ENCODE assay signal across 8 cellular contexts in genomic region chr18:23812566-23813440, GRCh38.
DNase-seq lines count a peak whose midpoint lies in the region; ATAC-seq, FAIRE-seq and TF ChIP-seq lines count a peak whose summit lies in the region.

No MANE protein-coding gene starts in this region.

- no peaks in the 10 kb centered on the region for H3K9me3 Mint-ChIP-seq in activated CD4-positive, alpha-beta T cell treated with anti-CD3 and anti-CD28 coated beads, Interleukin-2, amount 10 ng/mL, durations not matched to agents 24 days and 14 days

- peaks cover 20% of the 10 kb centered on the region for H3K4me1 Mint-ChIP-seq in activated CD4-positive, alpha-beta T cell treated with anti-CD3 and anti-CD28 coated beads, Interleukin-2, amount 10 ng/mL, durations not matched to agents 24 days and 14 days

- intact Hi-C loops in activated CD4-positive, alpha-beta T cell treated with anti-CD3 and anti-CD28 coated beads, Interleukin-2, amount 10 ng/mL, durations not matched to agents 24 days and 14 days (cut with micrococcal nuclease), result loop anchor here (1.0 to 5.0 kb wide), 5 partner anchors 106 to 311 kb away; partner anchors contain the start of genes RMC1 and TTC39C

- peak; percentile 76 for TF ChIP-seq RAD21 in neural cell (conservative IDR thresholded peaks at IDR 0.05)

- no peak overlapping the region for H3K4me3 ChIP-seq in neural cell (ENCODE audit: low read length)
- H3K4me3 ChIP-seq in MG63, result no peak overlapping the region

- no peaks in the 10 kb centered on the region for H3K79me2 ChIP-seq in neural cell (replicated peaks; ENCODE audit: insufficient read depth, low read length)

- no peaks in the 10 kb centered on the region for H3F3A ChIP-seq in neural cell (ENCODE audit: insufficient read depth, low read length, poor library complexity, severe bottlenecking)

- H3K36me3 Mint-ChIP-seq in activated CD4-positive, alpha-beta T cell treated with anti-CD3 and anti-CD28 coated beads, Interleukin-2, amount 10 ng/mL, durations not matched to agents 24 days and 14 days (ENCODE audit: low read depth), result no peaks in the 10 kb centered on the region

- no peak overlapping the region for H3K4me2 ChIP-seq in neural cell (ENCODE audit: low read length)

- no peak overlapping the region for H3K9ac ChIP-seq in neural cell (ENCODE audit: low read length)

- H3K4me3 Mint-ChIP-seq in activated CD4-positive, alpha-beta T cell treated with anti-CD3 and anti-CD28 coated beads, Interleukin-2, amount 10 ng/mL, durations not matched to agents 24 days and 14 days, result no peak overlapping the region

- no peak overlapping the region for H2AFZ ChIP-seq in neural cell (ENCODE audit: low read depth, low read length)

- H3K36me3 ChIP-seq in neural cell (ENCODE audit: insufficient read depth, low read length) (no peaks in the 10 kb centered on the region), MG63 (peaks cover 12% of the 10 kb centered on the region)

- H3K27ac ChIP-seq in 22Rv1 (no peak overlapping the region), neural cell (ENCODE audit: low read length) (no peak overlapping the region)

- TF ChIP-seq CTCF in 22Rv1 (IDR thresholded peaks at IDR 0.05) (peak; percentile 76), GM13976 (IDR thresholded peaks at IDR 0.05; ENCODE audit: borderline replicate concordance, control extremely low read depth, extremely low read depth, insufficient read depth, missing control alignments) (peak; percentile 20), neural cell (IDR thresholded peaks at IDR 0.05; ENCODE audit: poor library complexity, severe bottlenecking) (peak; percentile 70)

- in situ Hi-C loops in GM13976 (cut with MboI; ENCODE audit: low sequenced_read_pairs, unreplicated experiment), result loop anchor here (5.0 kb wide), 1 partner anchor 191 kb away; no protein-coding TSS in a partner anchor

- peaks cover 28% of the 10 kb centered on the region for H3K27me3 Mint-ChIP-seq in activated CD4-positive, alpha-beta T cell treated with anti-CD3 and anti-CD28 coated beads, Interleukin-2, amount 10 ng/mL, durations not matched to agents 24 days and 14 days

- H4K20me1 ChIP-seq in neural cell (ENCODE audit: insufficient read depth), result no peaks in the 10 kb centered on the region

- H3K27ac Mint-ChIP-seq in activated CD4-positive, alpha-beta T cell treated with anti-CD3 and anti-CD28 coated beads, Interleukin-2, amount 10 ng/mL, durations not matched to agents 24 days and 14 days, result no peak overlapping the region

- DNase-seq in GM13976 (ENCODE audit: low spot score) (peak; percentile 40), NCI-H748 treated with DMSO at 0.1 percent for 48 hours (lab: John Stamatoyannopoulos, UW) (peak; percentile 58), MG63 (no peak)
- no peak for DNase-seq in activated CD4-positive, alpha-beta T cell treated with anti-CD3 and anti-CD28 coated beads, Interleukin-2, amount 10 ng/mL, durations not matched to agents 24 days and 14 days

- H3K27me3 ChIP-seq in neural cell (ENCODE audit: insufficient read depth, low read depth, low read length) (no peaks in the 10 kb centered on the region), MG63 (no peaks in the 10 kb centered on the region)

- H3K9me3 ChIP-seq in neural cell (ENCODE audit: low read length), result no peaks in the 10 kb centered on the region
- H3K9me3 ChIP-seq in MG63, result no peaks in the 10 kb centered on the region

- no peak for TF ChIP-seq EP300 in neural cell (conservative IDR thresholded peaks at IDR 0.05; ENCODE audit: poor library complexity, severe bottlenecking)

- no peak for ATAC-seq in HG03196 (IDR thresholded peaks at IDR 0.05; ENCODE audit: unreplicated experiment)

- H3K9me2 ChIP-seq in neural cell (ENCODE audit: insufficient read depth, low read length), result no peaks in the 10 kb centered on the region

- FAIRE-seq in colon (lab: Jason Lieb, UNC), result peak; percentile 76

TF ChIP-seq in neural cell, 6 proteins besides CTCF, POLR2A, EP300 and RAD21:
- TF ChIP-seq REST (IDR thresholded peaks at IDR 0.05; ENCODE audit: borderline replicate concordance), result no peak
- TF ChIP-seq SMC3 (conservative IDR thresholded peaks at IDR 0.05; ENCODE audit: poor library complexity), result peak; percentile 69

Comparison
In these comparisons a context has a peak if more than half of its experiments do, and no peak if none do; other contexts are left out.
1. CTCF ChIP-seq: peak in every context shown above with its lines; median percentile 76 in 22Rv1; 70 in neural cell; 20 in GM13976.
2. DNase-seq: peak in GM13976 (single experiment) and NCI-H748 treated with DMSO at 0.1 percent for 48 hours (single experiment); none in activated CD4-positive, alpha-beta T cell treated with anti-CD3 and anti-CD28 coated beads, Interleukin-2, amount 10 ng/mL, durations not matched to agents 24 days and 14 days (single experiment) and MG63 (single experiment).